Comparison of ENCODE assay signal across 9 cellular contexts in the genomic region with DNA sequence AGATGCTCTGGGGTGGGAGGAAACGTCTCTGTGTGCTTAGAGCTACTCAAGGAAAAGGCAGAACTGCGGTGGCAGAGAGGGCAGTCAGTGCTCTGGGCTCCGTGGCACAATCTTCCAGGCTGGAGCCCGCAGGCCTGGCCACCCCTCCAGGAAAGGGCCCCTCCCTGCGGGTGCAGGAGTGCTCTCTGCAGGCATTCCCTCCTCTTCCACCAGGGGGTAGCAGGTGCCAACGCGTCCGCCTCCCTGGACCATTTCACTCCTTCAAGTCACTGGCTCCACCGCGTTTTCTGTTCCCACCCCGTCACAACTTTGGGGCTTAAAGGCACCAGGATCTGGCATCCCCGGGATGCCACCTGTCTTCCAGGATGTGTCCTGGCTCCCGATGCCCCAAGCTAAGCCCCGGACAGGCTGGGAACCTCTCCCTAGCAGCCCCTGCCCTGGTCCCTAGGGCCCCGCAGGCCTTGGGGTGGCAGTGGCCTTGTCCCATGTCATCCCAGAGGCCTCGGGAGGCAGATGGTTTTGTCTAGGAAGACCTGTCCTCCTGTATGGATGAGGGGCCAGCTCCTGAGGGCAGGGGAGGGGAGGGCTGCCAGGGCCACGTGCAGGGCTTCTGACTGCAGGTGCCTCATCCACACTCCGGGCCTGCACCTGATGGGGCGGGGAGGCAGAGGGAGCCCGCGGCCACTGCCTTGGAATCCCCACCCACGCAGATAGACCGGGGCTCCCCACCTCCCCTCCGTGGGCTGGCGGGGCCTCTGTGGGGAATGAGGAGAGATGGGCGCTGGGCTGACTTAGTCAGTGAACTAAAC. TPM values are rescaled to one million over a fixed set of nuclear protein-coding genes. Genes with fewer than 3 reads are reported as not detected.
DNase-seq lines count a peak whose midpoint lies in the region; ATAC-seq and TF ChIP-seq lines count a peak whose summit lies in the region.
"Had no signal": no experiment of that assay in that cellular context is flagged by ENCODE, and none has a peak within 500 bp of the region (broad histone marks: within the 10 kb centered on the region; RNA-seq: fewer than 3 reads in every experiment).

No MANE protein-coding gene starts in this region.

- intact Hi-C loops in OCI-LY7 (cut with micrococcal nuclease; ENCODE audit: unreplicated experiment) (no loop called here), vagina (cut with DNase I) (no loop called here)

- H3K27me3 ChIP-seq in cardiac muscle cell (no peaks in the 10 kb centered on the region), right atrium auricular region (no peaks in the 10 kb centered on the region), vagina (no peaks in the 10 kb centered on the region)

- H3K27ac ChIP-seq in cardiac muscle cell (no peak overlapping the region), right atrium auricular region (no peak overlapping the region), OCI-LY7 (ENCODE audit: low read depth, low read length, poor library complexity, severe bottlenecking) (no peak overlapping the region), vagina (no peak overlapping the region)

- H3K9me2 ChIP-seq in OCI-LY7 (ENCODE audit: insufficient read depth, low read length) = no peaks in the 10 kb centered on the region

- H3K36me3 ChIP-seq in cardiac muscle cell (no peaks in the 10 kb centered on the region), right atrium auricular region (no peaks in the 10 kb centered on the region), OCI-LY7 (ENCODE audit: insufficient read depth, low read length) (no peaks in the 10 kb centered on the region), vagina (no peaks in the 10 kb centered on the region)

- H3K4me3 ChIP-seq in cardiac muscle cell (no peak overlapping the region), right atrium auricular region (no peak overlapping the region), OCI-LY7 (ENCODE audit: low read depth, low read length, poor library complexity, severe bottlenecking) (no peak overlapping the region), vagina (no peak overlapping the region)

- H3K4me1 ChIP-seq in cardiac muscle cell (ENCODE audit: low read depth) (peaks cover 2% of the 10 kb centered on the region), right atrium auricular region (no peaks in the 10 kb centered on the region), OCI-LY7 (ENCODE audit: insufficient read depth, low read length, poor library complexity, severe bottlenecking) (no peaks in the 10 kb centered on the region), vagina (peaks cover 10% of the 10 kb centered on the region)

- TF ChIP-seq POLR2A in vagina (IDR thresholded peaks at IDR 0.05) = no peak

- no peaks in the 10 kb centered on the region for H4K20me1 ChIP-seq in OCI-LY7 (ENCODE audit: insufficient read depth, low read length)

- ATAC-seq in GM19455 (IDR thresholded peaks at IDR 0.05; ENCODE audit: unreplicated experiment) = no peak
- no peak for ATAC-seq in GM18861 (IDR thresholded peaks at IDR 0.05; ENCODE audit: unreplicated experiment)

- H3K9me3 ChIP-seq in cardiac muscle cell (ENCODE audit: low read depth) (no peaks in the 10 kb centered on the region), right atrium auricular region (no peaks in the 10 kb centered on the region), OCI-LY7 (ENCODE audit: low read length) (no peaks in the 10 kb centered on the region), vagina (no peaks in the 10 kb centered on the region)

- POLR2A ChIA-PET in OCI-LY7 (lab: Charles Lee) = no interaction called here

- DNase-seq in cardiac muscle cell (ENCODE audit: low read depth in 1 of 2, low spot score in 1 of 2) = peak in 1 of 2 donors; percentile 42
- DNase-seq in right atrium auricular region (ENCODE audit: low spot score) = no peak
- peak; percentile 15 for DNase-seq in OCI-LY7 (ENCODE audit: low spot score)
- peak; percentile 70 for DNase-seq in glomerular visceral epithelial cell (ENCODE audit: extremely low spot score)
- DNase-seq in vagina (ENCODE audit: extremely low spot score in 2 of 2) = no peak
- DNase-seq in ureter (ENCODE audit: low spot score) = no peak
- DNase-seq: naive B cell had no signal

- TF ChIP-seq CTCF in cardiac muscle cell (IDR thresholded peaks at IDR 0.05; ENCODE audit: low read depth, low read length) = peak; percentile 24
- TF ChIP-seq CTCF in right atrium auricular region (IDR thresholded peaks at IDR 0.05) = peak in 1 of 2 donors; percentile 48
- TF ChIP-seq CTCF in OCI-LY7 (conservative IDR thresholded peaks at IDR 0.05; ENCODE audit: low read length) = peak; percentile 67
- TF ChIP-seq CTCF in vagina (IDR thresholded peaks at IDR 0.05) = peak; percentile 8 to 37 (median 27)

- H2AFZ ChIP-seq in OCI-LY7 (ENCODE audit: low read length) = no peak overlapping the region

- H3K4me2 ChIP-seq in OCI-LY7 (ENCODE audit: low read length) = no peak overlapping the region

- no peaks in the 10 kb centered on the region for H3K79me2 ChIP-seq in OCI-LY7 (ENCODE audit: insufficient read depth, low read depth, low read length)

- CTCF ChIA-PET in OCI-LY7 (lab: Charles Lee; ENCODE audit: unreplicated experiment) = no interaction called here

- no TSS peak for BruUV-seq in OCI-LY7 (replicated peaks; lab: Mats Ljungman, UMichigan)

RNA-seq across cellular contexts. Expression of gene KCNIP3, which starts 26.4 kb away (rescaled TPM):
- 3.6 and 5.2 TPM in 2 replicates for total RNA-seq in cardiac muscle cell
- 1.2 and 2.6 TPM in 2 replicates for polyA plus RNA-seq in cardiac muscle cell
- total RNA-seq in right atrium auricular region = 1 to 10 TPM; 4.0 to 5.9 TPM
- not detected in 2 replicates for total RNA-seq in OCI-LY7 (2014; rRNA removed; shearing (Covaris generic))
- total RNA-seq in OCI-LY7 (2022) = not detected in 2 replicates
- 27.5 TPM for total RNA-seq in vagina
- total RNA-seq in ureter = 6.2 TPM

RNA-seq across cellular contexts. Expression of gene PROM2, which starts 49.3 kb away (rescaled TPM):
- total RNA-seq in cardiac muscle cell (2.6 and 16.0 TPM in 2 replicates), right atrium auricular region (under 1 TPM; 0.11 to 0.35 TPM), OCI-LY7 (2022) (1.2 TPM in 1 of 2 replicates, not detected in the other), vagina (70.5 TPM), ureter (176 TPM)
- 1.4 and 2.3 TPM in 2 replicates for polyA plus RNA-seq in cardiac muscle cell
- 0.36 and 0.47 TPM in 2 replicates for total RNA-seq in OCI-LY7 (2014; rRNA removed; shearing (Covaris generic))

Comparison
In these comparisons a context has a peak if more than half of its experiments do, and no peak if none do; other contexts are left out.
1. DNase-seq: peak in OCI-LY7 (single experiment) and glomerular visceral epithelial cell (single experiment); none in right atrium auricular region (single experiment), vagina (0 of 2) and ureter (single experiment).